In genomic region chr11:128247235-128247594, GRCh38 we compare ENCODE assay signal across 16 cellular contexts.
DNase-seq lines count a peak whose midpoint lies in the region; ATAC-seq and TF ChIP-seq lines count a peak whose summit lies in the region.
"Had no signal": no experiment of that assay in that cellular context is flagged by ENCODE, and none has a peak within 500 bp of the region (broad histone marks: within the 10 kb centered on the region; RNA-seq: fewer than 3 reads in every experiment).

No MANE protein-coding gene starts in this region.

- no peaks in the 10 kb centered on the region for H3K79me2 ChIP-seq in mammary epithelial cell (ENCODE audit: insufficient read depth, low read length)

- H3K9me3 ChIP-seq in breast epithelium (no peaks in the 10 kb centered on the region), mammary epithelial cell (replicated peaks; ENCODE audit: insufficient read depth, low read length) (no peaks in the 10 kb centered on the region), mesenchymal stem cell (ENCODE audit: control insufficient read depth, low read length) (no peaks in the 10 kb centered on the region), upper lobe of right lung (no peaks in the 10 kb centered on the region)
- H3K9me3 ChIP-seq: Caco-2 had no signal

- H3K4me2 ChIP-seq in mammary epithelial cell (ENCODE audit: insufficient read depth, low read depth, low read length): no peak overlapping the region
- H3K4me2 ChIP-seq in mesenchymal stem cell (ENCODE audit: low read length, poor library complexity, severe bottlenecking): no peak overlapping the region

- dilution Hi-C loops in mammary epithelial cell (cut with HindIII; ENCODE audit: low sequenced_read_pairs): no loop called here

- H3K27ac ChIP-seq in breast epithelium: peak overlapping the region; percentile 2 to 83
- H3K27ac ChIP-seq in mammary epithelial cell (ENCODE audit: insufficient read depth, low read depth, low read length): no peak overlapping the region
- H3K27ac ChIP-seq in mesenchymal stem cell (ENCODE audit: low read length, poor library complexity, severe bottlenecking): no peak overlapping the region
- H3K27ac ChIP-seq in upper lobe of right lung: peak overlapping the region; percentile 26
- no peak overlapping the region for H3K27ac ChIP-seq in coronary artery

- H2BK5ac ChIP-seq in mesenchymal stem cell (ENCODE audit: low read depth, low read length, poor library complexity, severe bottlenecking): no peak overlapping the region

- 97% methylated on average over 2 of the region's 2 CpGs for WGBS in mammary epithelial cell (ENCODE audit: low coverage, missing lambda C conversion rate)
- WGBS in mesenchymal stem cell: 98% methylated on average over 2 of the region's 2 CpGs

- no peak overlapping the region for H2BK15ac ChIP-seq in mesenchymal stem cell (ENCODE audit: low read depth, poor library complexity, severe bottlenecking)

- intact Hi-C loops in breast epithelium (cut with DNase I; ENCODE audit: low total_unique reads) (no loop called here), mammary epithelial cell (cut with micrococcal nuclease) (no loop called here), upper lobe of right lung (cut with DNase I) (no loop called here)

- no peak overlapping the region for H2BK12ac ChIP-seq in mesenchymal stem cell (ENCODE audit: low read length in 2 of 2)

- no peak overlapping the region for H3K4me3 ChIP-seq in breast epithelium
- no peak overlapping the region for H3K4me3 ChIP-seq in mammary epithelial cell (replicated peaks in 1 of 3; ENCODE audit: insufficient read depth in 1 of 3, low read depth in 2 of 3, low read length in 3 of 3)
- no peak overlapping the region for H3K4me3 ChIP-seq in mesenchymal stem cell (ENCODE audit: insufficient read depth in 1 of 2, low read depth in 1 of 2, low read length in 2 of 2)
- no peak overlapping the region for H3K4me3 ChIP-seq in upper lobe of right lung
- H3K4me3 ChIP-seq in coronary artery: no peak overlapping the region

- TF ChIP-seq POLR2A in breast epithelium (IDR thresholded peaks at IDR 0.05): no peak

- no peaks in the 10 kb centered on the region for H3K36me3 ChIP-seq in breast epithelium
- H3K36me3 ChIP-seq in mammary epithelial cell (ENCODE audit: insufficient read depth, low read length): no peaks in the 10 kb centered on the region
- no peaks in the 10 kb centered on the region for H3K36me3 ChIP-seq in mesenchymal stem cell (ENCODE audit: control insufficient read depth in 1 of 2, insufficient read depth in 2 of 2, low read depth in 1 of 2, low read length in 2 of 2)
- H3K36me3 ChIP-seq in upper lobe of right lung: no peaks in the 10 kb centered on the region

- H4K8ac ChIP-seq in mesenchymal stem cell (ENCODE audit: low read length): no peak overlapping the region

- no peaks in the 10 kb centered on the region for H3K27me3 ChIP-seq in breast epithelium
- no peaks in the 10 kb centered on the region for H3K27me3 ChIP-seq in mammary epithelial cell (ENCODE audit: insufficient read depth, low read length)
- H3K27me3 ChIP-seq in mesenchymal stem cell (ENCODE audit: control insufficient read depth in 1 of 2, insufficient read depth in 1 of 2, low read length in 2 of 2): no peaks in the 10 kb centered on the region
- H3K27me3 ChIP-seq in upper lobe of right lung: no peaks in the 10 kb centered on the region

- DNase-seq in breast epithelium (ENCODE audit: low spot score in 2 of 2) (no peak), mammary epithelial cell (no peak), amniotic epithelial cell (ENCODE audit: low read depth) (peak; percentile 17), mesenchymal stem cell (no peak), upper lobe of right lung (no peak), coronary artery (ENCODE audit: low spot score) (no peak), NK-92 (lab: John Stamatoyannopoulos, UW; ENCODE audit: unreplicated experiment) (no peak)
- DNase-seq: 8988T, Caco-2, GOT3, MV-4-11, NCI-H1417 treated with DMSO at 0.1 percent for 48 hours, NCI-H2029, NCI-H2171 treated with DMSO at 0.1 percent for 48 hours, RPMI8226 had no signal

- H4K91ac ChIP-seq in mesenchymal stem cell (ENCODE audit: low read length): no peak overlapping the region

- H3K18ac ChIP-seq in mesenchymal stem cell (ENCODE audit: low read depth in 1 of 2, low read length in 2 of 2): no peak overlapping the region

- no peak for ATAC-seq in upper lobe of right lung
- no peak for ATAC-seq in HG03378 (IDR thresholded peaks at IDR 0.05; ENCODE audit: unreplicated experiment)

- in situ Hi-C loops in mammary epithelial cell (cut with MboI; ENCODE audit: low sequenced_read_pairs in 2 of 2): no loop called here

- no peak overlapping the region for H3K4ac ChIP-seq in mesenchymal stem cell (ENCODE audit: low read depth in 1 of 2, low read length in 2 of 2)

- no peak overlapping the region for H3K9ac ChIP-seq in mammary epithelial cell (ENCODE audit: insufficient read depth, low read length)
- peak overlapping the region; percentile 10 for H3K9ac ChIP-seq in mesenchymal stem cell (ENCODE audit: low read length)

- H3K23ac ChIP-seq in mesenchymal stem cell (ENCODE audit: low read length in 2 of 2): no peak overlapping the region

- BruUV-seq in mammary epithelial cell (replicated peaks; lab: Mats Ljungman, UMichigan): no TSS peak

- no peaks in the 10 kb centered on the region for H3K79me1 ChIP-seq in mesenchymal stem cell (replicated peaks; ENCODE audit: low read length, poor library complexity, severe bottlenecking)

- no peaks in the 10 kb centered on the region for H3K4me1 ChIP-seq in breast epithelium
- peaks cover 14% of the 10 kb centered on the region for H3K4me1 ChIP-seq in mammary epithelial cell (ENCODE audit: insufficient read depth, low read length)
- no peaks in the 10 kb centered on the region for H3K4me1 ChIP-seq in mesenchymal stem cell (ENCODE audit: control insufficient read depth, insufficient read depth, low read depth, low read length)
- no peaks in the 10 kb centered on the region for H3K4me1 ChIP-seq in upper lobe of right lung
- H3K4me1 ChIP-seq: Caco-2 had no signal

- H2AK5ac ChIP-seq in mesenchymal stem cell (ENCODE audit: low read length, severe bottlenecking): no peak overlapping the region

- H3K14ac ChIP-seq in mesenchymal stem cell (ENCODE audit: low read length in 2 of 2): no peak overlapping the region

- no peaks in the 10 kb centered on the region for H4K20me1 ChIP-seq in mammary epithelial cell (ENCODE audit: insufficient read depth, low read length)

- CTCF ChIA-PET in mammary epithelial cell (lab: Charles Lee; ENCODE audit: low non-redundant PET): interaction anchor here (0.8 kb wide), 1 partner anchor 76 kb away, joined by 5 read pairs; no protein-coding TSS in a partner anchor

- no peak for TF ChIP-seq CTCF in breast epithelium (IDR thresholded peaks at IDR 0.05)
- no peak for TF ChIP-seq CTCF in mammary epithelial cell (conservative IDR thresholded peaks at IDR 0.05 in 1 of 2, IDR thresholded peaks at IDR 0.05 in 1 of 2; ENCODE audit: extremely low read depth in 1 of 2, insufficient read depth in 1 of 2, low read depth in 1 of 2, low read length in 2 of 2)
- no peak for TF ChIP-seq CTCF in upper lobe of right lung (IDR thresholded peaks at IDR 0.05)
- TF ChIP-seq CTCF in coronary artery (IDR thresholded peaks at IDR 0.05): no peak

- H2AFZ ChIP-seq in mammary epithelial cell (ENCODE audit: low read depth, low read length): no peak overlapping the region
- H2AFZ ChIP-seq in mesenchymal stem cell (ENCODE audit: low read depth, low read length): no peak overlapping the region

- H2BK120ac ChIP-seq in mesenchymal stem cell (ENCODE audit: low read depth, low read length): no peak overlapping the region

Comparison
In these comparisons a context has a peak if more than half of its experiments do, and no peak if none do; other contexts are left out.
1. H3K27ac ChIP-seq: peak in breast epithelium (2 of 2) and upper lobe of right lung (single experiment); none in mammary epithelial cell (single experiment), mesenchymal stem cell (single experiment) and coronary artery (0 of 2).